In genomic region chr2:20642026-20642971, GRCh38 we compare ENCODE assay signal across 8 cellular contexts. TPM values are rescaled to one million over a fixed set of nuclear protein-coding genes. Genes with fewer than 3 reads are reported as not detected.
A peak's percentile ranks its signal among the peaks of the same experiment; 100 is the strongest.
DNase-seq lines count a peak whose midpoint lies in the region; ATAC-seq and TF ChIP-seq lines count a peak whose summit lies in the region.

No MANE protein-coding gene starts in this region.

- H3K14ac ChIP-seq in mesenchymal stem cell (ENCODE audit: low read length in 2 of 2), result no peak overlapping the region

- DNase-seq in Ammon's horn (ENCODE audit: low spot score), result peak; percentile 83
- DNase-seq in NCI-H446 treated with DMSO at 0.1 percent for 48 hours (lab: John Stamatoyannopoulos, UW), result peak; percentile 35
- peak; percentile 77 for DNase-seq in activated CD4-positive, alpha-beta T cell treated with anti-CD3 and anti-CD28 coated beads, Interleukin-2, amount 50 U/mL, for 1 hour
- DNase-seq in dorsolateral prefrontal cortex, result peak; percentile 72 to 91 (median 84)
- DNase-seq in mesenchymal stem cell, result peak; percentile 72
- DNase-seq in stimulated activated CD8-positive, alpha-beta memory T cell treated with anti-CD3 and anti-CD28 coated beads, Interleukin-15, amount 100 ng/mL, for 48 hours (ENCODE audit: low read depth in 2 of 2), result peak; percentile 57 to 63

- intact Hi-C loops in dorsolateral prefrontal cortex (cut with DNase I), result loop anchor here in 1 of 2 donors (2.0 to 10.0 kb wide), 3 partner anchors 199 to 507 kb away; no protein-coding TSS in a partner anchor

- H3K79me1 ChIP-seq in mesenchymal stem cell (replicated peaks; ENCODE audit: low read length, poor library complexity, severe bottlenecking), result peaks cover 35% of the 10 kb centered on the region

- H3K36me3 ChIP-seq in mesenchymal stem cell (ENCODE audit: control insufficient read depth in 1 of 2, insufficient read depth in 2 of 2, low read depth in 1 of 2, low read length in 2 of 2), result peaks cover 78 to 85% of the 10 kb centered on the region in 2 experiments

- peak overlapping the region; percentile 46 for H2AK5ac ChIP-seq in mesenchymal stem cell (ENCODE audit: low read length, severe bottlenecking)

- peak; percentile 95 for ATAC-seq in GM18867 (IDR thresholded peaks at IDR 0.05; ENCODE audit: unreplicated experiment)
- ATAC-seq in HG03060 (IDR thresholded peaks at IDR 0.05; ENCODE audit: low read depth, unreplicated experiment), result peak; percentile 88

- H2BK120ac ChIP-seq in mesenchymal stem cell (ENCODE audit: low read depth, low read length), result no peak overlapping the region

- no peak overlapping the region for H2BK12ac ChIP-seq in mesenchymal stem cell (ENCODE audit: low read length in 2 of 2)

- H3K4me2 ChIP-seq in mesenchymal stem cell (ENCODE audit: low read length, poor library complexity, severe bottlenecking), result no peak overlapping the region

- H3K4ac ChIP-seq in mesenchymal stem cell (ENCODE audit: low read depth in 1 of 2, low read length in 2 of 2), result no peak overlapping the region

- no peak overlapping the region for H2BK5ac ChIP-seq in mesenchymal stem cell (ENCODE audit: low read depth, low read length, poor library complexity, severe bottlenecking)

- H3K9me3 ChIP-seq in mesenchymal stem cell (ENCODE audit: control insufficient read depth, low read length), result no peaks in the 10 kb centered on the region

- peak overlapping the region in 1 of 2 experiments; percentile 16 for H3K18ac ChIP-seq in mesenchymal stem cell (ENCODE audit: low read depth in 1 of 2, low read length in 2 of 2)

- 44% methylated on average over 26 of the region's 26 CpGs for WGBS in mesenchymal stem cell

- no peaks in the 10 kb centered on the region for H3K27me3 ChIP-seq in dorsolateral prefrontal cortex
- no peaks in the 10 kb centered on the region for H3K27me3 ChIP-seq in mesenchymal stem cell (ENCODE audit: control insufficient read depth in 1 of 2, insufficient read depth in 1 of 2, low read length in 2 of 2)

- no peak overlapping the region for H2AFZ ChIP-seq in mesenchymal stem cell (ENCODE audit: low read depth, low read length)

- peak overlapping the region in 48 of 59 donors; percentile 10 to 85 (median 64) for H3K27ac ChIP-seq in dorsolateral prefrontal cortex
- H3K27ac ChIP-seq in mesenchymal stem cell (ENCODE audit: low read length, poor library complexity, severe bottlenecking), result peak overlapping the region; percentile 71

- H3K9ac ChIP-seq in mesenchymal stem cell (ENCODE audit: low read length), result peak overlapping the region; percentile 66

- peaks cover 30% of the 10 kb centered on the region for H3K4me1 ChIP-seq in mesenchymal stem cell (ENCODE audit: control insufficient read depth, insufficient read depth, low read depth, low read length)

- no peak overlapping the region for H2BK15ac ChIP-seq in mesenchymal stem cell (ENCODE audit: low read depth, poor library complexity, severe bottlenecking)

- peak; percentile 54 to 98 (median 94) for TF ChIP-seq CTCF in dorsolateral prefrontal cortex (IDR thresholded peaks at IDR 0.05 in 54 of 56, conservative IDR thresholded peaks at IDR 0.05 in 2 of 56; ENCODE audit: low read depth in 1 of 56, partially characterized antibody in 56 of 56)

- peak overlapping the region; percentile 50 for H4K8ac ChIP-seq in mesenchymal stem cell (ENCODE audit: low read length)

- peak overlapping the region in 1 of 2 experiments; percentile 36 for H3K23ac ChIP-seq in mesenchymal stem cell (ENCODE audit: low read length in 2 of 2)

- H4K91ac ChIP-seq in mesenchymal stem cell (ENCODE audit: low read length), result no peak overlapping the region

- peak overlapping the region in 5 of 59 donors; percentile 2 to 17 (median 8) for H3K4me3 ChIP-seq in dorsolateral prefrontal cortex
- H3K4me3 ChIP-seq in mesenchymal stem cell (ENCODE audit: insufficient read depth in 1 of 2, low read depth in 1 of 2, low read length in 2 of 2), result peak overlapping the region in 1 of 2 experiments; percentile 33

RNA-seq across cellular contexts. Expression of gene HS1BP3, which starts 8.6 kb away (rescaled TPM):
- total RNA-seq in dorsolateral prefrontal cortex, result 10 to 100 TPM; 18.3 to 36.0 (median 26.0) TPM
- 42.4 TPM for polyA plus RNA-seq in mesenchymal stem cell (2013, experiment 1 of 2)
- polyA plus RNA-seq in mesenchymal stem cell (2013, experiment 2 of 2), result 39.8 TPM

RNA-seq across cellular contexts. Expression of gene GDF7, which starts 24.6 kb away (rescaled TPM):
- total RNA-seq in dorsolateral prefrontal cortex, result 10 to 100 TPM in 2 of 120 experiments, 1 to 10 TPM in 117, under 1 TPM in 1; 0.95 to 12.5 (median 4.1) TPM
- polyA plus RNA-seq in mesenchymal stem cell (2013, experiment 1 of 2), result 0.23 TPM
- 0.25 TPM for polyA plus RNA-seq in mesenchymal stem cell (2013, experiment 2 of 2)
